ENCODE assay signal across 27 cellular contexts in the genomic region with DNA sequence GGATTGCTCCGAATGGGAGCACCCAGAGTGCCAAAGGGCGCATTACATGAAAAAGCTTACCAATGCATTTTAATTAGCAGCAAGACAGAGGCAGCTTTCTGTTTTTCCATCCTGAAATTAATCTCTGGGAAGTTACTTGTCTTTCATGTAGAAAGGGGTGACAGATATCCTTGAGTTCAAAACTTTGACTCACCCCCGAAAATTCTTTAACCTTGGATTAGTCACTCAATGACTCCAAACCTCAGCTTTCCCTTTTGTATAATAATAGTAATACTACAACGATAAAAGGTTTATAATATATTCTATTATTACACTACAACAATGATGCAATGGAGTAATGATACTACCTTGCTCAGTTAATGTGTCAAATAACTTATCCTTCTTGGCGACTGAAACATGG.
A peak's percentile ranks its signal among the peaks of the same experiment; 100 is the strongest.
DNase-seq lines count a peak whose midpoint lies in the region; ATAC-seq and TF ChIP-seq lines count a peak whose summit lies in the region.
"Had no signal": no experiment of that assay in that cellular context is flagged by ENCODE, and none has a peak within 500 bp of the region (broad histone marks: within the 10 kb centered on the region; RNA-seq: fewer than 3 reads in every experiment).

No MANE protein-coding gene starts in this region.

- ATAC-seq in RWPE2 (ENCODE audit: low read depth) (0 out of 3 replicates have a peak, but pooled peaks have one; percentile 25), HG03139 (IDR thresholded peaks at IDR 0.05; ENCODE audit: unreplicated experiment) (no peak), HG03108 (IDR thresholded peaks at IDR 0.05; ENCODE audit: unreplicated experiment) (no peak)

- no peaks in the 10 kb centered on the region for H3K36me3 ChIP-seq in RWPE2 (ENCODE audit: low read depth)
- H3K36me3 ChIP-seq: BE2C, HAP-1 had no signal

- DNase-seq in EH (ENCODE audit: low read depth) (peak; percentile 16), HS-27A (ENCODE audit: low read depth) (peak; percentile 31), RWPE2 (ENCODE audit: low spot score) (no peak), epithelial cell of esophagus (ENCODE audit: low read depth) (peak; percentile 63), globus pallidus (ENCODE audit: low spot score) (no peak), activated gamma-delta T cell (lab: John Stamatoyannopoulos, UW) (no peak)
- DNase-seq: 8988T; ACHN; BE2C; Calu3; CD8-positive, alpha-beta memory T cell; DND-41; GOT3; HFFc6; NCI-H1092; NCI-H1436; NCI-H187; NCI-H446; NCI-H524 treated with DMSO at 0.1 percent for 48 hours; NCI-H774; PC-9; RPMI8226; SHP77 treated with DMSO at 0.1 percent for 48 hours; T-helper 1 cell had no signal

- H3K27ac ChIP-seq in RWPE2 (ENCODE audit: poor library complexity, severe bottlenecking): no peak overlapping the region
- H3K27ac ChIP-seq: PC-9 had no signal

- no peaks in the 10 kb centered on the region for H3K27me3 ChIP-seq in RWPE2 (ENCODE audit: insufficient read depth, poor library complexity, severe bottlenecking)
- H3K27me3 ChIP-seq: BE2C had no signal

- H3K9me3 ChIP-seq in RWPE2 (ENCODE audit: severe bottlenecking): no peaks in the 10 kb centered on the region
- H3K9me3 ChIP-seq: BE2C, HAP-1 had no signal

- H3K4me3 ChIP-seq in RWPE2 (ENCODE audit: severe bottlenecking) (no peak overlapping the region), epithelial cell of esophagus (ENCODE audit: low read length) (no peak overlapping the region)
- H3K4me3 ChIP-seq: HAP-1, PC-9 had no signal

- TF ChIP-seq CTCF in RWPE2 (IDR thresholded peaks at IDR 0.05; ENCODE audit: poor library complexity, severe bottlenecking) (no peak), epithelial cell of esophagus (IDR thresholded peaks at IDR 0.05; ENCODE audit: insufficient read depth, low read depth, low read length, missing control alignments) (no peak)

- H3K4me1 ChIP-seq in RWPE2 (ENCODE audit: insufficient read depth, poor library complexity, severe bottlenecking): peaks cover 4% of the 10 kb centered on the region
- H3K4me1 ChIP-seq: HAP-1 had no signal

Comparison
In these comparisons a context has a peak if more than half of its experiments do, and no peak if none do; other contexts are left out.
1. DNase-seq: peak in EH (single experiment), HS-27A (single experiment) and epithelial cell of esophagus (single experiment); none in RWPE2 (single experiment), globus pallidus (single experiment) and activated gamma-delta T cell (single experiment).